ENCODE assay signal across 26 cellular contexts in genomic region chrX:14837155-14837554, GRCh38. TPM values are rescaled to one million over a fixed set of nuclear protein-coding genes. Genes with fewer than 3 reads are reported as not detected.
"Had no signal": no experiment of that assay in that cellular context is flagged by ENCODE, and none has a peak within 500 bp of the region (broad histone marks: within the 10 kb centered on the region; RNA-seq: fewer than 3 reads in every experiment).

No MANE protein-coding gene starts in this region.

- H3K36me3 ChIP-seq: brain microvascular endothelial cell, cardiac muscle cell, colonic mucosa had no signal

- H3K27ac Mint-ChIP-seq: activated B cell treated with CpG ODN at 0.5 μM for 24 hours; activated CD4-positive, alpha-beta memory T cell treated with anti-CD3 and anti-CD28 coated beads for 36 hours; activated CD4-positive, alpha-beta T cell treated with anti-CD3 and anti-CD28 coated beads, Interleukin-2, amount 10 ng/mL, durations not matched to agents 24 days and 14 days; activated naive CD8-positive, alpha-beta T cell treated with anti-CD3 and anti-CD28 coated beads for 36 hours; T-helper 1 cell treated with Interleukin-12 subunit alpha and Interleukin-12 subunit beta and Interleukin-4 antibody, amounts not matched to agents 30 μg/mL and 1 μg/mL, for 36 hours had no signal

- ATAC-seq: activated T-cell treated with anti-CD3 and anti-CD28 coated beads, Interleukin-2, amount 50 U/mL, for 4 hours; SK-N-SH treated with all-trans-retinoic acid at 6 μM for 48 hours had no signal

- H3K9me3 Mint-ChIP-seq: activated B cell treated with CpG ODN at 0.5 μM for 24 hours; activated CD4-positive, alpha-beta memory T cell treated with anti-CD3 and anti-CD28 coated beads for 36 hours; activated CD4-positive, alpha-beta T cell treated with anti-CD3 and anti-CD28 coated beads, Interleukin-2, amount 10 ng/mL, durations not matched to agents 24 days and 14 days; activated naive CD8-positive, alpha-beta T cell treated with anti-CD3 and anti-CD28 coated beads for 36 hours; activated T-cell treated with anti-CD3 and anti-CD28 coated beads, Interleukin-2, amount 50 U/mL, for 4 hours; T-helper 1 cell treated with Interleukin-12 subunit alpha and Interleukin-12 subunit beta and Interleukin-4 antibody, amounts not matched to agents 30 μg/mL and 1 μg/mL, for 36 hours had no signal

- H3K4me1 ChIP-seq: colonic mucosa had no signal

- H3K27me3 ChIP-seq: brain microvascular endothelial cell, cardiac muscle cell, colonic mucosa, SJSA1 had no signal

- H3K4me1 Mint-ChIP-seq: activated B cell treated with CpG ODN at 0.5 μM for 24 hours; activated naive CD8-positive, alpha-beta T cell treated with anti-CD3 and anti-CD28 coated beads for 36 hours had no signal

- H3K9me3 ChIP-seq: colonic mucosa, SJSA1 had no signal

- H3K27me3 Mint-ChIP-seq: activated B cell treated with CpG ODN at 0.5 μM for 24 hours; activated CD4-positive, alpha-beta memory T cell treated with anti-CD3 and anti-CD28 coated beads for 36 hours; activated CD4-positive, alpha-beta T cell treated with anti-CD3 and anti-CD28 coated beads, Interleukin-2, amount 10 ng/mL, durations not matched to agents 24 days and 14 days; activated naive CD8-positive, alpha-beta T cell treated with anti-CD3 and anti-CD28 coated beads for 36 hours had no signal

- DNase-seq: activated B cell treated with CpG ODN at 0.5 μM for 24 hours; activated CD4-positive, alpha-beta memory T cell treated with anti-CD3 and anti-CD28 coated beads for 36 hours; activated CD4-positive, alpha-beta T cell treated with anti-CD3 and anti-CD28 coated beads for 1 hour; activated CD4-positive, alpha-beta T cell treated with anti-CD3 and anti-CD28 coated beads, Interleukin-2, amount 10 ng/mL, durations not matched to agents 24 days and 14 days; activated CD8-positive, alpha-beta memory T cell treated with anti-CD3 and anti-CD28 coated beads for 24 hours; activated effector memory CD4-positive, alpha-beta T cell treated with anti-CD3 and anti-CD28 coated beads, Interleukin-2, amount 50 U/mL, for 16 hours; activated naive CD4-positive, alpha-beta T cell treated with Interleukin-2 at 50 U/mL for 16 hours; activated naive CD8-positive, alpha-beta T cell treated with anti-CD3 and anti-CD28 coated beads for 36 hours; activated T-cell treated with anti-CD3 and anti-CD28 coated beads, Interleukin-2, amount 50 U/mL, for 4 hours; brain microvascular endothelial cell; colonic mucosa; NCI-H146; NCI-H187 treated with DMSO at 0.1 percent for 48 hours; NCI-H2081 treated with DMSO at 0.1 percent for 48 hours; NCI-H446; NCI-H524; PC-3; SHP77; SW 1271; T-helper 9 cell had no signal

- H3K4me3 Mint-ChIP-seq: activated B cell treated with CpG ODN at 0.5 μM for 24 hours; activated CD4-positive, alpha-beta memory T cell treated with anti-CD3 and anti-CD28 coated beads for 36 hours; activated CD4-positive, alpha-beta T cell treated with anti-CD3 and anti-CD28 coated beads, Interleukin-2, amount 10 ng/mL, durations not matched to agents 24 days and 14 days; activated naive CD8-positive, alpha-beta T cell treated with anti-CD3 and anti-CD28 coated beads for 36 hours; activated T-cell treated with anti-CD3 and anti-CD28 coated beads, Interleukin-2, amount 50 U/mL, for 4 hours; T-helper 1 cell treated with Interleukin-12 subunit alpha and Interleukin-12 subunit beta and Interleukin-4 antibody, amounts not matched to agents 30 μg/mL and 1 μg/mL, for 36 hours had no signal

- FAIRE-seq: RCC 7860, TTC549 had no signal

- H3K4me3 ChIP-seq: cardiac muscle cell, colonic mucosa, SJSA1 had no signal

- H3K27ac ChIP-seq: brain microvascular endothelial cell, cardiac muscle cell, colonic mucosa, SJSA1 had no signal

RNA-seq across cellular contexts. Expression of gene FANCB, which starts 35.7 kb away (rescaled TPM):
- polyA plus RNA-seq: cardiac muscle cell had no signal
